11 cellular contexts compared by ENCODE assay signal in genomic region chr16:2460391-2460713, GRCh38. TPM values are rescaled to one million over a fixed set of nuclear protein-coding genes. Genes with fewer than 3 reads are reported as not detected.
DNase-seq lines count a peak whose midpoint lies in the region; ATAC-seq and TF ChIP-seq lines count a peak whose summit lies in the region.
"Had no signal": no experiment of that assay in that cellular context is flagged by ENCODE, and none has a peak within 500 bp of the region (broad histone marks: within the 10 kb centered on the region; RNA-seq: fewer than 3 reads in every experiment).

No MANE protein-coding gene starts in this region.

- POLR2A ChIA-PET in WTC11 (lab: Charles Lee): interaction anchor here (1.0 to 2.4 kb wide), 8 partner anchors 9 to 60 kb away, joined by 3 to 15 read pairs (median 4); partner anchors contain the start of genes AMDHD2 and TBC1D24

- DNase-seq in activated CD8-positive, alpha-beta memory T cell treated with anti-CD3 and anti-CD28 coated beads, Interleukin-2, amount 10 ng/mL, durations not matched to agents 7 days and 5 days: no peak
- DNase-seq in activated CD8-positive, alpha-beta memory T cell treated with anti-CD3 and anti-CD28 coated beads, Interleukin-2, amount 50 U/mL, for 4 hours: no peak
- no peak for DNase-seq in WTC11 (ENCODE audit: low spot score)
- no peak for DNase-seq in testis
- no peak for DNase-seq in NCI-H2196 treated with DMSO at 0.1 percent for 48 hours (lab: John Stamatoyannopoulos, UW; ENCODE audit: unreplicated experiment)
- DNase-seq in stimulated activated CD4-positive, alpha-beta T cell treated with anti-CD3 and anti-CD28 coated beads, Interleukin-1b, Interleukin-23, amount 100 ng/mL, for 48 hours: no peak
- DNase-seq in erythroblast (lab: John Stamatoyannopoulos, UW): no peak

- peaks cover 15% of the 10 kb centered on the region for H3K36me3 Mint-ChIP-seq in activated CD8-positive, alpha-beta memory T cell treated with anti-CD3 and anti-CD28 coated beads, Interleukin-2, amount 10 ng/mL, durations not matched to agents 7 days and 5 days
- peaks cover 25% of the 10 kb centered on the region for H3K36me3 Mint-ChIP-seq in WTC11
- H3K36me3 Mint-ChIP-seq: CD4-positive, CD25-positive, alpha-beta regulatory T cell; memory B cell had no signal

- H3K27ac Mint-ChIP-seq in activated CD8-positive, alpha-beta memory T cell treated with anti-CD3 and anti-CD28 coated beads, Interleukin-2, amount 10 ng/mL, durations not matched to agents 7 days and 5 days: no peak overlapping the region
- H3K27ac Mint-ChIP-seq in WTC11: no peak overlapping the region
- H3K27ac Mint-ChIP-seq: memory B cell had no signal

- no peak overlapping the region for H3K27ac ChIP-seq in testis

- peak overlapping the region; percentile 67 for H3K4me3 ChIP-seq in iPS-15b (ENCODE audit: low read depth, low read length)
- peak overlapping the region; percentile 49 to 68 for H3K4me3 ChIP-seq in testis

- ATAC-seq in activated CD8-positive, alpha-beta memory T cell treated with anti-CD3 and anti-CD28 coated beads, Interleukin-2, amount 10 ng/mL, durations not matched to agents 7 days and 5 days: no peak
- no peak for ATAC-seq in WTC11

- H3K4me3 Mint-ChIP-seq in activated CD8-positive, alpha-beta memory T cell treated with anti-CD3 and anti-CD28 coated beads, Interleukin-2, amount 10 ng/mL, durations not matched to agents 7 days and 5 days: peak overlapping the region; percentile 73
- H3K4me3 Mint-ChIP-seq in WTC11: peak overlapping the region; percentile 62

- no peaks in the 10 kb centered on the region for H3K9me3 Mint-ChIP-seq in activated CD8-positive, alpha-beta memory T cell treated with anti-CD3 and anti-CD28 coated beads, Interleukin-2, amount 10 ng/mL, durations not matched to agents 7 days and 5 days (ENCODE audit: low read depth)
- H3K9me3 Mint-ChIP-seq in WTC11: no peaks in the 10 kb centered on the region
- H3K9me3 Mint-ChIP-seq: activated B cell treated with CpG ODN at 0.5 μM for 24 hours; CD4-positive, CD25-positive, alpha-beta regulatory T cell; memory B cell had no signal

- peak overlapping the region; percentile 83 for H3K9ac ChIP-seq in iPS-15b (ENCODE audit: low read depth, low read length)

- CTCF ChIA-PET in activated CD8-positive, alpha-beta memory T cell treated with anti-CD3 and anti-CD28 coated beads, Interleukin-2, amount 10 ng/mL, durations not matched to agents 7 days and 5 days (lab: Charles Lee): interaction anchor here (1.0 to 1.9 kb wide), 5 partner anchors 8 to 40 kb away, joined by 3 to 12 read pairs (median 6); partner anchors contain the start of gene TBC1D24
- CTCF ChIA-PET in WTC11 (lab: Charles Lee): interaction anchor here (0.6 to 3.8 kb wide), 10 partner anchors 9 to 266 kb away, joined by 3 to 42 read pairs (median 5); partner anchors contain the start of genes ABCA3, CCNF, CEMP1 and ECI1

- H3K9me3 ChIP-seq in iPS-15b (ENCODE audit: control insufficient read depth, insufficient read depth, low read length) (no peaks in the 10 kb centered on the region), testis (no peaks in the 10 kb centered on the region)

- H3K4me1 Mint-ChIP-seq in activated CD8-positive, alpha-beta memory T cell treated with anti-CD3 and anti-CD28 coated beads, Interleukin-2, amount 10 ng/mL, durations not matched to agents 7 days and 5 days: peaks cover 21% of the 10 kb centered on the region
- peaks cover 10% of the 10 kb centered on the region for H3K4me1 Mint-ChIP-seq in WTC11

- H3K4me1 ChIP-seq in iPS-15b (ENCODE audit: control insufficient read depth, insufficient read depth, low read length): peaks cover 2% of the 10 kb centered on the region
- H3K4me1 ChIP-seq in testis: peaks cover 14% of the 10 kb centered on the region

- H3K27me3 ChIP-seq in iPS-15b (ENCODE audit: control insufficient read depth, insufficient read depth, low read length): no peaks in the 10 kb centered on the region
- no peaks in the 10 kb centered on the region for H3K27me3 ChIP-seq in testis

- TF ChIP-seq CTCF in WTC11 (IDR thresholded peaks at IDR 0.05): no peak
- no peak for TF ChIP-seq CTCF in testis (IDR thresholded peaks at IDR 0.05)

- WGBS in testis, 2 donors: 0 to 3% methylated on average over 1 to 20 of the region's 20 CpGs

- H3K36me3 ChIP-seq in iPS-15b (ENCODE audit: control insufficient read depth, insufficient read depth, low read length) (peaks cover 42% of the 10 kb centered on the region), testis (ENCODE audit: low read depth, missing control alignments) (no peaks in the 10 kb centered on the region)

- no peaks in the 10 kb centered on the region for H3K27me3 Mint-ChIP-seq in activated CD8-positive, alpha-beta memory T cell treated with anti-CD3 and anti-CD28 coated beads, Interleukin-2, amount 10 ng/mL, durations not matched to agents 7 days and 5 days
- no peaks in the 10 kb centered on the region for H3K27me3 Mint-ChIP-seq in WTC11 (ENCODE audit: low read depth)
- H3K27me3 Mint-ChIP-seq: activated B cell treated with CpG ODN at 0.5 μM for 24 hours had no signal

- intact Hi-C loops in testis (cut with DNase I; ENCODE audit: low total_unique reads): no loop called here

- no peak for TF ChIP-seq POLR2A in testis (IDR thresholded peaks at IDR 0.05)
- no peak for TF ChIP-seq POLR2A in erythroblast (IDR thresholded peaks at IDR 0.05; ENCODE audit: low read length)

TF ChIP-seq in WTC11, 78 proteins besides CTCF, POLR2A, EP300 and RAD21:
- TF ChIP-seq MXD4 (CRISPR knock-in tag; IDR thresholded peaks at IDR 0.05; ENCODE audit: borderline replicate concordance) (no peak), ATF6 (CRISPR knock-in tag; IDR thresholded peaks at IDR 0.05) (no peak), ZNF263 (CRISPR knock-in tag; IDR thresholded peaks at IDR 0.05; ENCODE audit: low read depth) (peak; percentile 29; the same call in 1 of the 2 replicates), ZNF423 (CRISPR knock-in tag; IDR thresholded peaks at IDR 0.05) (no peak), JUN (CRISPR knock-in tag; IDR thresholded peaks at IDR 0.05) (peak; percentile 8; the same call in 1 of the 2 replicates)

RNA-seq across cellular contexts. Expression of gene TEDC2, which starts 0.4 kb away (rescaled TPM):
- 10 to 100 TPM; 24.9 to 27.5 TPM for total RNA-seq in activated CD8-positive, alpha-beta memory T cell treated with anti-CD3 and anti-CD28 coated beads, Interleukin-2, amount 10 ng/mL, durations not matched to agents 7 days and 5 days
- 51.7 to 61.6 TPM (median 51.9 TPM) in 3 replicates for total RNA-seq in WTC11 (2021)
- total RNA-seq in testis: 10 to 100 TPM; 18.0 to 19.4 TPM
- 7.7 TPM for polyA plus RNA-seq in testis (ENCODE audit: insufficient read depth, low read depth, low replicate concordance)
- total RNA-seq: CD4-positive, CD25-positive, alpha-beta regulatory T cell had no signal

RNA-seq across cellular contexts. Expression of gene NTN3, which starts 10.7 kb away (rescaled TPM):
- total RNA-seq in activated CD8-positive, alpha-beta memory T cell treated with anti-CD3 and anti-CD28 coated beads, Interleukin-2, amount 10 ng/mL, durations not matched to agents 7 days and 5 days: not detected
- total RNA-seq in WTC11 (2021) (0.82 to 0.92 TPM (median 0.89 TPM) in 3 replicates), testis (1 to 10 TPM; 1.1 to 1.7 TPM)
- not detected for polyA plus RNA-seq in testis (ENCODE audit: insufficient read depth, low read depth, low replicate concordance)
- total RNA-seq: activated B cell treated with CpG ODN at 0.5 μM for 24 hours; CD4-positive, CD25-positive, alpha-beta regulatory T cell had no signal
- polyA plus RNA-seq: CD4-positive, CD25-positive, alpha-beta regulatory T cell had no signal

RNA-seq across cellular contexts. Expression of gene TBC1D24, which starts 14.6 kb away (rescaled TPM):
- total RNA-seq in activated CD8-positive, alpha-beta memory T cell treated with anti-CD3 and anti-CD28 coated beads, Interleukin-2, amount 10 ng/mL, durations not matched to agents 7 days and 5 days: 10 to 100 TPM; 18.7 to 23.3 TPM
- total RNA-seq in WTC11 (2021) (17.3 to 21.0 TPM (median 17.8 TPM) in 3 replicates), testis (10 to 100 TPM; 11.2 to 13.5 TPM)
- 5.3 TPM for polyA plus RNA-seq in testis (ENCODE audit: insufficient read depth, low read depth, low replicate concordance)

RNA-seq across cellular contexts. Expression of gene CCNF, which starts 31.1 kb away (rescaled TPM):
- total RNA-seq in activated CD8-positive, alpha-beta memory T cell treated with anti-CD3 and anti-CD28 coated beads, Interleukin-2, amount 10 ng/mL, durations not matched to agents 7 days and 5 days: 100 to 1,000 TPM in 1 of 2 experiments, 10 to 100 TPM in 1; 84.2 to 103 TPM
- total RNA-seq in WTC11 (2021) (53.5 to 65.7 TPM (median 54.7 TPM) in 3 replicates), testis (10 to 100 TPM in 1 of 2 donors, 1 to 10 TPM in 1; 9.4 to 10.8 TPM)
- 6.0 TPM for polyA plus RNA-seq in testis (ENCODE audit: insufficient read depth, low read depth, low replicate concordance)

RNA-seq across cellular contexts. Expression of gene ATP6V0C, which starts 53.4 kb away (rescaled TPM):
- total RNA-seq in activated CD8-positive, alpha-beta memory T cell treated with anti-CD3 and anti-CD28 coated beads, Interleukin-2, amount 10 ng/mL, durations not matched to agents 7 days and 5 days: 100 to 1,000 TPM; 104 to 121 TPM
- total RNA-seq in WTC11 (2021): 193 to 212 TPM (median 193 TPM) in 3 replicates
- total RNA-seq in testis: 100 to 1,000 TPM; 180 to 190 TPM
- polyA plus RNA-seq in testis (ENCODE audit: insufficient read depth, low read depth, low replicate concordance): 182 TPM
